In genomic region chr12:4281173-4281654, GRCh38 we compare ENCODE assay signal across 1 cellular context.
TF ChIP-seq lines count a peak whose summit lies in the region.

No MANE protein-coding gene starts in this region.

TF ChIP-seq in GM12878, 131 proteins besides CTCF, POLR2A, EP300 and RAD21 (continued from another document):
- peak; percentile 6; the same call in 1 of the 2 replicates for TF ChIP-seq POLR2AphosphoS5 (IDR thresholded peaks at IDR 0.05; ENCODE audit: low read length)
TF ChIP-seq in GM12878: peak in this region for 1.
